9 cellular contexts compared by ENCODE assay signal in genomic region chr18:22346342-22346967, GRCh38.
DNase-seq lines count a peak whose midpoint lies in the region; FAIRE-seq and TF ChIP-seq lines count a peak whose summit lies in the region.
"Had no signal": no experiment of that assay in that cellular context is flagged by ENCODE, and none has a peak within 500 bp of the region (broad histone marks: within the 10 kb centered on the region; RNA-seq: fewer than 3 reads in every experiment).

No MANE protein-coding gene starts in this region.

- peak overlapping the region; percentile 94 to 98 (median 96) for H3K4me3 Mint-ChIP-seq in CD8-positive, alpha-beta memory T cell
- peak overlapping the region; percentile 83 for H3K4me3 Mint-ChIP-seq in neural progenitor cell

- H3K27ac Mint-ChIP-seq in CD8-positive, alpha-beta memory T cell, result peak overlapping the region; percentile 84 to 99 (median 98)
- no peak overlapping the region for H3K27ac Mint-ChIP-seq in neural progenitor cell

- peak overlapping the region; percentile 71 for H3K27ac ChIP-seq in CD8-positive, alpha-beta memory T cell (ENCODE audit: low read depth, low read length)
- no peak overlapping the region for H3K27ac ChIP-seq in neural progenitor cell

- peaks cover 50% of the 10 kb centered on the region for H3K4me1 ChIP-seq in CD8-positive, alpha-beta memory T cell (ENCODE audit: insufficient read depth, low read length)
- H3K4me1 ChIP-seq in neural progenitor cell, result no peaks in the 10 kb centered on the region

- no peak for TF ChIP-seq POLR2A in GM12892 (IDR thresholded peaks at IDR 0.05; ENCODE audit: low read depth, low read length)

- peaks cover 0 to 19% (median 1%) of the 10 kb centered on the region in 3 donors for H3K36me3 Mint-ChIP-seq in CD8-positive, alpha-beta memory T cell
- no peaks in the 10 kb centered on the region for H3K36me3 Mint-ChIP-seq in neural progenitor cell

- peaks cover 12% of the 10 kb centered on the region for H3F3A ChIP-seq in neural progenitor cell (ENCODE audit: low read depth)

- peak; percentile 16 to 69 (median 56) for DNase-seq in CD8-positive, alpha-beta memory T cell
- DNase-seq in RPMI8226 (peak; percentile 47), fibroblast of peridontal ligament (ENCODE audit: extremely low read depth) (peak; percentile 45), neural progenitor cell (ENCODE audit: low spot score) (no peak), GM12892 (ENCODE audit: insufficient read length) (no peak), G401 (ENCODE audit: low spot score) (no peak), NCI-H748 treated with DMSO at 0.1 percent for 48 hours (lab: John Stamatoyannopoulos, UW) (no peak), DMS153 treated with DMSO at 0.1 percent for 48 hours (lab: John Stamatoyannopoulos, UW; ENCODE audit: unreplicated experiment) (no peak)
- DNase-seq: NCI-H1048 had no signal

- H3K9ac ChIP-seq in neural progenitor cell, result no peak overlapping the region

- peak overlapping the region; percentile 28 for H3K4me3 ChIP-seq in CD8-positive, alpha-beta memory T cell (ENCODE audit: low read length)
- peak overlapping the region; percentile 16 for H3K4me3 ChIP-seq in neural progenitor cell

- TF ChIP-seq CTCF in neural progenitor cell (IDR thresholded peaks at IDR 0.05), result no peak

- H3K4me1 Mint-ChIP-seq in CD8-positive, alpha-beta memory T cell, result peaks cover 75 to 87% (median 80%) of the 10 kb centered on the region in 3 donors
- H3K4me1 Mint-ChIP-seq in neural progenitor cell, result peaks cover 63% of the 10 kb centered on the region

- H3K27me3 ChIP-seq in CD8-positive, alpha-beta memory T cell (ENCODE audit: insufficient read depth, low read length, poor library complexity, severe bottlenecking), result no peaks in the 10 kb centered on the region
- peaks cover 90% of the 10 kb centered on the region for H3K27me3 ChIP-seq in neural progenitor cell

- FAIRE-seq in GM12892 (lab: Jason Lieb, UNC), result no peak

- POLR2A ChIA-PET in CD8-positive, alpha-beta memory T cell (lab: Charles Lee), result no interaction called here

- peaks cover 32% of the 10 kb centered on the region for H4K20me1 ChIP-seq in neural progenitor cell (ENCODE audit: low read depth)

- H2AFZ ChIP-seq in neural progenitor cell (replicated peaks), result no peak overlapping the region

- no peaks in the 10 kb centered on the region for H3K79me2 ChIP-seq in neural progenitor cell (ENCODE audit: low read depth)

- peaks cover 8 to 13% of the 10 kb centered on the region in 2 donors for H3K27me3 Mint-ChIP-seq in CD8-positive, alpha-beta memory T cell
- peaks cover 61% of the 10 kb centered on the region for H3K27me3 Mint-ChIP-seq in neural progenitor cell (ENCODE audit: insufficient read depth, low read depth)

- H3K36me3 ChIP-seq in CD8-positive, alpha-beta memory T cell (ENCODE audit: insufficient read depth, low read length), result no peaks in the 10 kb centered on the region
- H3K36me3 ChIP-seq in neural progenitor cell, result no peaks in the 10 kb centered on the region

- in situ Hi-C loops in G401 (cut with HindIII; ENCODE audit: low sequenced_read_pairs), result no loop called here

- peak overlapping the region; percentile 30 for H3K4me2 ChIP-seq in neural progenitor cell

- H3K9me3 Mint-ChIP-seq in CD8-positive, alpha-beta memory T cell, result peaks cover 0 to 1% (median 0%) of the 10 kb centered on the region in 5 donors
- H3K9me3 Mint-ChIP-seq in neural progenitor cell, result no peaks in the 10 kb centered on the region

- CTCF ChIA-PET in CD8-positive, alpha-beta memory T cell (lab: Charles Lee), result interaction anchor here (1.3 to 2.0 kb wide), 2 partner anchors 10 to 17 kb away, joined by 5 to 6 read pairs; no protein-coding TSS in a partner anchor

- no peaks in the 10 kb centered on the region for H3K9me3 ChIP-seq in CD8-positive, alpha-beta memory T cell (ENCODE audit: low read length)
- H3K9me3 ChIP-seq in neural progenitor cell (ENCODE audit: low read depth), result no peaks in the 10 kb centered on the region

Comparison
In these comparisons a context has a peak if more than half of its experiments do, and no peak if none do; other contexts are left out.
1. DNase-seq: peak in CD8-positive, alpha-beta memory T cell (5 of 5), RPMI8226 (single experiment) and fibroblast of peridontal ligament (single experiment); none in neural progenitor cell (single experiment), GM12892 (single experiment), G401 (single experiment), NCI-H748 treated with DMSO at 0.1 percent for 48 hours (single experiment) and DMS153 treated with DMSO at 0.1 percent for 48 hours (single experiment).